In the genomic region with DNA sequence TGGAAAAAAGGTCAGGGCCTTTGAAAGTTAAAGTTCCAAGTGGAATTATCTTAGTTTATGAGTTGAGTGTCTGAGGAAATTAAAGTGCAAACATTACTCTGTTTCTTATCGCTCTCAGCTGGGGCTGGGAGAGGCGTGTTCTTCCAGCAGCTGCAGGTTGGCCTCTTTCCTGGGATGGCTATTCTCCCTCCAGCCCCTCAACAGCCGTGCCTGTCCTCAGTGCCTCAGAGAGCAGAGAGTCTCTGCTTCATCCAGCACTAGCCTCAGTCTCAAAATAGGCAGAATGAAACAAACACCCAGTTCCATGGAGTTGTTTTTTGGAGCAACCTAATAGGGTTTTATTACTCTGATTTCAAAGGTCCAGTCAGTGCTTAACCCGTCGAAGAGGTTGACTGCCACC, we compare ENCODE assay signal across 23 cellular contexts.
"Had no signal": no experiment of that assay in that cellular context is flagged by ENCODE, and none has a peak within 500 bp of the region (broad histone marks: within the 10 kb centered on the region; RNA-seq: fewer than 3 reads in every experiment).

No MANE protein-coding gene starts in this region.

- H3K4me1 ChIP-seq: ascending aorta, esophagus squamous epithelium, gastrocnemius medialis, parathyroid adenoma, right lobe of liver had no signal

- H3K27me3 ChIP-seq: ascending aorta, esophagus squamous epithelium, gastrocnemius medialis, neutrophil, right lobe of liver had no signal

- H3K9me3 ChIP-seq: ascending aorta, esophagus squamous epithelium, gastrocnemius medialis, neutrophil, right lobe of liver had no signal

- H3K36me3 ChIP-seq: ascending aorta, esophagus squamous epithelium, gastrocnemius medialis, neutrophil, right lobe of liver, WERI-Rb-1 had no signal

- H3K27ac ChIP-seq: ascending aorta, coronary artery, esophagus squamous epithelium, gastrocnemius medialis, neutrophil, parathyroid adenoma, right lobe of liver, WERI-Rb-1 had no signal

- ATAC-seq: activated naive CD4-positive, alpha-beta T cell treated with anti-CD3 and anti-CD28 coated beads, Interleukin-2, amount 50 U/mL, for 72 hours; activated T-helper 17 cell treated with anti-CD3 and anti-CD28 coated beads, Interleukin-2, amount 50 U/mL, for 72 hours; gastrocnemius medialis; left lobe of liver; right lobe of liver; stimulated activated naive B cell treated with anti-CD40 and anti-IgM and Interleukin-4, amounts not matched to agents 10 μg/mL and 1 μg/mL and 100 μg/mL, for 72 hours; T-cell had no signal

- DNase-seq: activated CD4-positive, alpha-beta T cell treated with anti-CD3 and anti-CD28 coated beads for 1 hour; activated CD4-positive, alpha-beta T cell treated with anti-CD3 and anti-CD28 coated beads, Interleukin-2, amount 50 U/mL, for 1 hour; activated CD8-positive, alpha-beta memory T cell treated with anti-CD3 and anti-CD28 coated beads, Interleukin-2, amount 50 U/mL, for 4 hours; activated T-cell treated with anti-CD3 and anti-CD28 coated beads, Interleukin-2, amount 50 U/mL, for 24 hours; esophagus squamous epithelium; gastrocnemius medialis; head of caudate nucleus; right lobe of liver; stimulated activated CD4-positive, alpha-beta T cell treated with anti-CD3 and anti-CD28 coated beads, Interleukin-15, amount 100 ng/mL, for 24 hours; stimulated activated CD4-positive, alpha-beta T cell treated with anti-CD3 and anti-CD28 coated beads, Interleukin-2, amount 100 ng/mL, for 48 hours; stimulated activated CD8-positive, alpha-beta memory T cell treated with anti-CD3 and anti-CD28 coated beads, Interleukin-4, amount 100 ng/mL, for 48 hours; stimulated activated naive B cell treated with anti-CD40 and anti-IgM and Interleukin-4, amounts not matched to agents 10 μg/mL and 1 μg/mL and 100 μg/mL, for 72 hours; T-cell; trophoblast cell; WERI-Rb-1 had no signal

- H3K4me3 ChIP-seq: ascending aorta, coronary artery, esophagus squamous epithelium, gastrocnemius medialis, right lobe of liver, smooth muscle cell had no signal
